8 cellular contexts compared by ENCODE assay signal in genomic region chr12:49741882-49742620, GRCh38. TPM values are rescaled to one million over a fixed set of nuclear protein-coding genes. Genes with fewer than 3 reads are reported as not detected.
A peak's percentile ranks its signal among the peaks of the same experiment; 100 is the strongest.
DNase-seq lines count a peak whose midpoint lies in the region; ATAC-seq and TF ChIP-seq lines count a peak whose summit lies in the region.

No MANE protein-coding gene starts in this region.

- POLR2A ChIA-PET in OCI-LY7 (lab: Charles Lee) = interaction anchor here (0.6 to 1.5 kb wide), 15 partner anchors 16 to 419 kb away, joined by 3 to 9 read pairs (median 4); partner anchors contain the start of genes FMNL3 and TROAP

- CTCF ChIA-PET in OCI-LY7 (lab: Charles Lee; ENCODE audit: unreplicated experiment) = interaction anchor here (0.5 to 1.2 kb wide), 12 partner anchors 11 to 315 kb away, joined by 3 to 10 read pairs (median 4); partner anchors contain the start of gene PRPF40B

- intact Hi-C loops in OCI-LY7 (cut with micrococcal nuclease; ENCODE audit: unreplicated experiment) = loop anchor here (2.0 to 5.0 kb wide), 2 partner anchors 35 to 610 kb away; partner anchors contain the start of gene TUBA1B

- peak overlapping the region; percentile 95 for H3K27ac ChIP-seq in BLaER1
- peak overlapping the region; percentile 86 for H3K27ac ChIP-seq in OCI-LY7 (ENCODE audit: low read depth, low read length, poor library complexity, severe bottlenecking)

- H3K27me3 ChIP-seq in BLaER1 = no peaks in the 10 kb centered on the region

- TF ChIP-seq POLR2A in erythroblast (IDR thresholded peaks at IDR 0.05; ENCODE audit: low read length) = no peak

- H3K4me1 ChIP-seq in BLaER1 = peaks cover 34% of the 10 kb centered on the region
- H3K4me1 ChIP-seq in OCI-LY7 (ENCODE audit: insufficient read depth, low read length, poor library complexity, severe bottlenecking) = peaks cover 26% of the 10 kb centered on the region

- H3K9ac ChIP-seq in BLaER1 = peak overlapping the region; percentile 92

- peaks cover 53% of the 10 kb centered on the region for H3K79me2 ChIP-seq in OCI-LY7 (ENCODE audit: insufficient read depth, low read depth, low read length)

- no TSS peak for BruUV-seq in OCI-LY7 (replicated peaks; lab: Mats Ljungman, UMichigan)

- H3K4me3 ChIP-seq in BLaER1 (peak overlapping the region; percentile 84), OCI-LY7 (ENCODE audit: low read depth, low read length, poor library complexity, severe bottlenecking) (peak overlapping the region; percentile 79)

- TF ChIP-seq CTCF in OCI-LY7 (conservative IDR thresholded peaks at IDR 0.05; ENCODE audit: low read length) = no peak

- H3K36me3 ChIP-seq in BLaER1 (peaks cover 24% of the 10 kb centered on the region), OCI-LY7 (ENCODE audit: insufficient read depth, low read length) (peaks cover 36% of the 10 kb centered on the region)

- no peaks in the 10 kb centered on the region for H3K9me2 ChIP-seq in OCI-LY7 (ENCODE audit: insufficient read depth, low read length)

- ATAC-seq in GM19328 (IDR thresholded peaks at IDR 0.05; ENCODE audit: unreplicated experiment) (peak; percentile 32), HG03460 (IDR thresholded peaks at IDR 0.05; ENCODE audit: unreplicated experiment) (peak; percentile 65)

- peak overlapping the region; percentile 33; the same call in 1 of the 2 replicates for H2AFZ ChIP-seq in OCI-LY7 (ENCODE audit: low read length)

- DNase-seq in OCI-LY7 (ENCODE audit: low spot score) (peak; percentile 84), activated T-cell treated with anti-CD3 and anti-CD28 coated beads for 48 hours (ENCODE audit: low read depth) (peak; percentile 84), erythroblast (lab: John Stamatoyannopoulos, UW) (peak; percentile 94 to 97), myocyte (ENCODE audit: low read depth) (peak; percentile 88)
- DNase-seq in stimulated activated CD8-positive, alpha-beta memory T cell treated with anti-CD3 and anti-CD28 coated beads, Interleukin-7, amount 100 ng/mL, for 4 hours (ENCODE audit: low read depth in 2 of 2) = peak; percentile 81 to 85

- H3K9me3 ChIP-seq in BLaER1 (no peaks in the 10 kb centered on the region), OCI-LY7 (ENCODE audit: low read length) (no peaks in the 10 kb centered on the region)

- peaks cover 55% of the 10 kb centered on the region for H4K20me1 ChIP-seq in BLaER1
- peaks cover 21% of the 10 kb centered on the region for H4K20me1 ChIP-seq in OCI-LY7 (ENCODE audit: insufficient read depth, low read length)

- H3K4me2 ChIP-seq in BLaER1 = peak overlapping the region; percentile 96
- H3K4me2 ChIP-seq in OCI-LY7 (ENCODE audit: low read length) = peak overlapping the region; percentile 89

RNA-seq across cellular contexts. Expression of gene TMBIM6, which starts 0.7 kb away (rescaled TPM):
- total RNA-seq in OCI-LY7 (2014; rRNA removed; shearing (Covaris generic)) = 116 and 120 TPM in 2 replicates
- total RNA-seq in OCI-LY7 (2022) (170 and 172 TPM in 2 replicates), myocyte (315 and 361 TPM in 2 replicates)
- 322 TPM for polyA plus RNA-seq in myocyte (2012)

RNA-seq across cellular contexts. Expression of gene FMNL3, which starts 34.8 kb away (rescaled TPM):
- total RNA-seq in OCI-LY7 (2014; rRNA removed; shearing (Covaris generic)) = 28.7 and 29.6 TPM in 2 replicates
- total RNA-seq in OCI-LY7 (2022) = 13.8 and 15.6 TPM in 2 replicates
- total RNA-seq in myocyte = 16.7 and 18.8 TPM in 2 replicates
- polyA plus RNA-seq in myocyte (2012) = 18.0 TPM

Comparison
In these comparisons a context has a peak if more than half of its experiments do, and no peak if none do; other contexts are left out.
1. Peak in every context shown above with its lines: DNase-seq, ATAC-seq, H3K4me3 ChIP-seq and H3K27ac ChIP-seq.